Comparison of ENCODE assay signal across 1 cellular context in the genomic region with DNA sequence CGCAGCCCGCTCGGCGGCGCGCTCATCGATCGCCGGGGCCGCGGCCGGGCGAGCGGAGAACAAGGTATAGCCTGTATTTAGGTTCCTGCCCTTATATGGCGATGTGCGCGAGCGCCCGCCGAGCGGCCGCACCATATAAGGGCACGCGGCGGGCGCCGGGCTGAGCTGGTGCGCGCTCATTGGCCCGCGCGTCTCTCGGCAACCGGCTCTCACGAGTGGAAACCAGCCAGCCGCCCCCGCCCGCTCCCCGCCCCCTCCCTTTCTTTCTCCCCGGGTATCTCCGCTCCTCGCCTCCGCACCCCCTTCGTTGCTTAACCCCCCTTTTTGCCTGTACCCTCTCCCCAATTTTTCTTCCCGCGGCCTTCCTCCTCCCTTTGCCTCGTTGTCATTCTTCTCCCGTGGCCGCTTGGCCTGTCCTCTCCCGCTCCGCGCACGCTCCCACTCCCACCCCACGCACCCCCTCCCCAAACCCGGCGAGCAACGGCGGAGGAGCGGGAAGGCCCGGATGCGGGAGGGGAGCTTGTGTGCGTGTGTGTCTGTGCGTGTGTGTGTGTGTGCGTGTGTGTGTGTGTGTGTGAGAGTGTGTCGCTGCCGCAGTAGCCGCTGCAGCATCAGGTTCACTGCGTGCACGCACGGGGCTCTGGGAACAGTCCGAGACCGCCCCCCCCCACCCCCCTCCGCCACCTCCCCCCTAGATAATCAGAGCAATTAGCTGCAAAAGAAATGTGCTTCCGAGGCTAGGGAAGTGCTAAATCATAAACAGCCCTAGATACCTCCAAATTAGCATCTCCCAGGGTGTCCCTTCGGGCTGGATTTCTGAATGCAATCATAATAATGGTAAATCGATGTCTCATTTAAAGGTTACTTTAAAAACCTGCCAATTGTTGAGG.
A peak's percentile ranks its signal among the peaks of the same experiment; 100 is the strongest.
TF ChIP-seq lines count a peak whose summit lies in the region.

No MANE protein-coding gene starts in this region.

TF ChIP-seq in K562, 482 proteins besides CTCF, POLR2A, EP300 and RAD21 (continued from another document and continues in another):
- TF ChIP-seq, protein P1, sequence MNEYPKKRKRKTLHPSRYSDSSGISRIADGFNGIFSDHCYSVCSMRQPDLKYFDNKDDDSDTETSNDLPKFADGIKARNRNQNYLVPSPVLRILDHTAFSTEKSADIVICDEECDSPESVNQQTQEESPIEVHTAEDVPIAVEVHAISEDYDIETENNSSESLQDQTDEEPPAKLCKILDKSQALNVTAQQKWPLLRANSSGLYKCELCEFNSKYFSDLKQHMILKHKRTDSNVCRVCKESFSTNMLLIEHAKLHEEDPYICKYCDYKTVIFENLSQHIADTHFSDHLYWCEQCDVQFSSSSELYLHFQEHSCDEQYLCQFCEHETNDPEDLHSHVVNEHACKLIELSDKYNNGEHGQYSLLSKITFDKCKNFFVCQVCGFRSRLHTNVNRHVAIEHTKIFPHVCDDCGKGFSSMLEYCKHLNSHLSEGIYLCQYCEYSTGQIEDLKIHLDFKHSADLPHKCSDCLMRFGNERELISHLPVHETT (CRISPR knock-in tag; conservative IDR thresholded peaks at IDR 0.05 in 1 of 2, IDR thresholded peaks at IDR 0.05 in 1 of 2): peak in 1 of 2 experiments; percentile 96; a peak in 2 of 4 replicates
- TF ChIP-seq MBD2 (IDR thresholded peaks at IDR 0.05; ENCODE audit: borderline replicate concordance, low read depth): no peak
- no peak for TF ChIP-seq NEUROD1 (IDR thresholded peaks at IDR 0.05; ENCODE audit: borderline replicate concordance, low read depth, low read length, partially characterized antibody)
- no peak; the same call in 1 of the 2 replicates for TF ChIP-seq CBX1 (IDR thresholded peaks at IDR 0.05; ENCODE audit: low read depth)
- peak; percentile 47 for TF ChIP-seq HNRNPK (IDR thresholded peaks at IDR 0.05; ENCODE audit: low read depth, low read length, poor library complexity, severe bottlenecking)
- TF ChIP-seq FOS (IDR thresholded peaks at IDR 0.05; ENCODE audit: extremely low read depth, insufficient read length): peak; percentile 58
- no peak for TF ChIP-seq ZNF408 (CRISPR knock-in tag; IDR thresholded peaks at IDR 0.05; ENCODE audit: low read depth)
- TF ChIP-seq ZNF431 (CRISPR knock-in tag; IDR thresholded peaks at IDR 0.05): no peak
- TF ChIP-seq MCM3 (IDR thresholded peaks at IDR 0.05): peak; percentile 87; the same call in 1 of the 2 replicates
- TF ChIP-seq, protein P2, sequence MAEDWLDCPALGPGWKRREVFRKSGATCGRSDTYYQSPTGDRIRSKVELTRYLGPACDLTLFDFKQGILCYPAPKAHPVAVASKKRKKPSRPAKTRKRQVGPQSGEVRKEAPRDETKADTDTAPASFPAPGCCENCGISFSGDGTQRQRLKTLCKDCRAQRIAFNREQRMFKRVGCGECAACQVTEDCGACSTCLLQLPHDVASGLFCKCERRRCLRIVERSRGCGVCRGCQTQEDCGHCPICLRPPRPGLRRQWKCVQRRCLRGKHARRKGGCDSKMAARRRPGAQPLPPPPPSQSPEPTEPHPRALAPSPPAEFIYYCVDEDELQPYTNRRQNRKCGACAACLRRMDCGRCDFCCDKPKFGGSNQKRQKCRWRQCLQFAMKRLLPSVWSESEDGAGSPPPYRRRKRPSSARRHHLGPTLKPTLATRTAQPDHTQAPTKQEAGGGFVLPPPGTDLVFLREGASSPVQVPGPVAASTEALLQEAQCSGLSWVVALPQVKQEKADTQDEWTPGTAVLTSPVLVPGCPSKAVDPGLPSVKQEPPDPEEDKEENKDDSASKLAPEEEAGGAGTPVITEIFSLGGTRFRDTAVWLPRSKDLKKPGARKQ (CRISPR knock-in tag; IDR thresholded peaks at IDR 0.05): no peak
- no peak for TF ChIP-seq NFE2L1 (tag; IDR thresholded peaks at IDR 0.05; ENCODE audit: borderline replicate concordance, low read depth)
- no peak for TF ChIP-seq TBL1XR1 (IDR thresholded peaks at IDR 0.05; ENCODE audit: low read length in 2 of 2)
- no peak for TF ChIP-seq POU5F1 (IDR thresholded peaks at IDR 0.05; ENCODE audit: borderline replicate concordance, low read depth, low read length, partially characterized antibody)
- TF ChIP-seq KAT8 (IDR thresholded peaks at IDR 0.05; ENCODE audit: low read depth): no peak
- no peak for TF ChIP-seq IFI16 (CRISPR knock-in tag; IDR thresholded peaks at IDR 0.05)
- peak; percentile 43 for TF ChIP-seq BMI1 (IDR thresholded peaks at IDR 0.05; ENCODE audit: low read length)
- TF ChIP-seq RBM17 (IDR thresholded peaks at IDR 0.05; ENCODE audit: borderline replicate concordance, low read depth, low read length): no peak
- peak; percentile 97 for TF ChIP-seq ZNF395 (CRISPR knock-in tag; IDR thresholded peaks at IDR 0.05)
- no peak for TF ChIP-seq ARID3A (IDR thresholded peaks at IDR 0.05; ENCODE audit: borderline replicate concordance, low read depth, low read length)
- no peak for TF ChIP-seq FIP1L1 (IDR thresholded peaks at IDR 0.05; ENCODE audit: low read depth, low read length, poor library complexity, severe bottlenecking)
- no peak for TF ChIP-seq POLR3G (IDR thresholded peaks at IDR 0.05; ENCODE audit: extremely low read depth, insufficient read length, insufficient replicate concordance)
- no peak for TF ChIP-seq ZBTB33 (CRISPR knock-in tag; IDR thresholded peaks at IDR 0.05)
- no peak for TF ChIP-seq ZNF696 (CRISPR knock-in tag; conservative IDR thresholded peaks at IDR 0.05)
- no peak for TF ChIP-seq SRSF9 (IDR thresholded peaks at IDR 0.05; ENCODE audit: borderline replicate concordance, low read depth, low read length)
- TF ChIP-seq KDM4B (IDR thresholded peaks at IDR 0.05; ENCODE audit: borderline replicate concordance in 2 of 2, low read depth in 1 of 2): no peak
- TF ChIP-seq E2F3 (CRISPR knock-in tag; IDR thresholded peaks at IDR 0.05): no peak
- no peak for TF ChIP-seq ZNF695 (CRISPR knock-in tag; IDR thresholded peaks at IDR 0.05)
- TF ChIP-seq, protein P3, sequence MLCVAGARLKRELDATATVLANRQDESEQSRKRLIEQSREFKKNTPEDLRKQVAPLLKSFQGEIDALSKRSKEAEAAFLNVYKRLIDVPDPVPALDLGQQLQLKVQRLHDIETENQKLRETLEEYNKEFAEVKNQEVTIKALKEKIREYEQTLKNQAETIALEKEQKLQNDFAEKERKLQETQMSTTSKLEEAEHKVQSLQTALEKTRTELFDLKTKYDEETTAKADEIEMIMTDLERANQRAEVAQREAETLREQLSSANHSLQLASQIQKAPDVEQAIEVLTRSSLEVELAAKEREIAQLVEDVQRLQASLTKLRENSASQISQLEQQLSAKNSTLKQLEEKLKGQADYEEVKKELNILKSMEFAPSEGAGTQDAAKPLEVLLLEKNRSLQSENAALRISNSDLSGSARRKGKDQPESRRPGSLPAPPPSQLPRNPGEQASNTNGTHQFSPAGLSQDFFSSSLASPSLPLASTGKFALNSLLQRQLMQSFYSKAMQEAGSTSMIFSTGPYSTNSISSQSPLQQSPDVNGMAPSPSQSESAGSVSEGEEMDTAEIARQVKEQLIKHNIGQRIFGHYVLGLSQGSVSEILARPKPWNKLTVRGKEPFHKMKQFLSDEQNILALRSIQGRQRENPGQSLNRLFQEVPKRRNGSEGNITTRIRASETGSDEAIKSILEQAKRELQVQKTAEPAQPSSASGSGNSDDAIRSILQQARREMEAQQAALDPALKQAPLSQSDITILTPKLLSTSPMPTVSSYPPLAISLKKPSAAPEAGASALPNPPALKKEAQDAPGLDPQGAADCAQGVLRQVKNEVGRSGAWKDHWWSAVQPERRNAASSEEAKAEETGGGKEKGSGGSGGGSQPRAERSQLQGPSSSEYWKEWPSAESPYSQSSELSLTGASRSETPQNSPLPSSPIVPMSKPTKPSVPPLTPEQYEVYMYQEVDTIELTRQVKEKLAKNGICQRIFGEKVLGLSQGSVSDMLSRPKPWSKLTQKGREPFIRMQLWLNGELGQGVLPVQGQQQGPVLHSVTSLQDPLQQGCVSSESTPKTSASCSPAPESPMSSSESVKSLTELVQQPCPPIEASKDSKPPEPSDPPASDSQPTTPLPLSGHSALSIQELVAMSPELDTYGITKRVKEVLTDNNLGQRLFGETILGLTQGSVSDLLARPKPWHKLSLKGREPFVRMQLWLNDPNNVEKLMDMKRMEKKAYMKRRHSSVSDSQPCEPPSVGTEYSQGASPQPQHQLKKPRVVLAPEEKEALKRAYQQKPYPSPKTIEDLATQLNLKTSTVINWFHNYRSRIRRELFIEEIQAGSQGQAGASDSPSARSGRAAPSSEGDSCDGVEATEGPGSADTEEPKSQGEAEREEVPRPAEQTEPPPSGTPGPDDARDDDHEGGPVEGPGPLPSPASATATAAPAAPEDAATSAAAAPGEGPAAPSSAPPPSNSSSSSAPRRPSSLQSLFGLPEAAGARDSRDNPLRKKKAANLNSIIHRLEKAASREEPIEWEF (CRISPR knock-in tag; IDR thresholded peaks at IDR 0.05): no peak; the same call in 1 of the 2 replicates
- TF ChIP-seq, protein P4, sequence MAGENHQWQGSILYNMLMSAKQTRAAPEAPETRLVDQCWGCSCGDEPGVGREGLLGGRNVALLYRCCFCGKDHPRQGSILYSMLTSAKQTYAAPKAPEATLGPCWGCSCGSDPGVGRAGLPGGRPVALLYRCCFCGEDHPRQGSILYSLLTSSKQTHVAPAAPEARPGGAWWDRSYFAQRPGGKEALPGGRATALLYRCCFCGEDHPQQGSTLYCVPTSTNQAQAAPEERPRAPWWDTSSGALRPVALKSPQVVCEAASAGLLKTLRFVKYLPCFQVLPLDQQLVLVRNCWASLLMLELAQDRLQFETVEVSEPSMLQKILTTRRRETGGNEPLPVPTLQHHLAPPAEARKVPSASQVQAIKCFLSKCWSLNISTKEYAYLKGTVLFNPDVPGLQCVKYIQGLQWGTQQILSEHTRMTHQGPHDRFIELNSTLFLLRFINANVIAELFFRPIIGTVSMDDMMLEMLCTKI (IDR thresholded peaks at IDR 0.05; ENCODE audit: partially characterized antibody): no peak
- TF ChIP-seq ZBED1 (IDR thresholded peaks at IDR 0.05): no peak
- no peak for TF ChIP-seq ZNF586 (CRISPR knock-in tag; conservative IDR thresholded peaks at IDR 0.05)
- peak; percentile 76 for TF ChIP-seq POLR2G (IDR thresholded peaks at IDR 0.05; ENCODE audit: low read depth, low read length)
- TF ChIP-seq KDM5B (IDR thresholded peaks at IDR 0.05; ENCODE audit: insufficient replicate concordance, low read depth, low read length): no peak
- no peak for TF ChIP-seq SETDB1 (IDR thresholded peaks at IDR 0.05; ENCODE audit: low read length)
- no peak for TF ChIP-seq HDAC3 (IDR thresholded peaks at IDR 0.05; ENCODE audit: borderline replicate concordance, partially characterized antibody)
- peak; percentile 76 for TF ChIP-seq ZKSCAN8 (CRISPR knock-in tag; IDR thresholded peaks at IDR 0.05)
- TF ChIP-seq MEIS2 (IDR thresholded peaks at IDR 0.05; ENCODE audit: partially characterized antibody): no peak
- peak; percentile 78 for TF ChIP-seq HMGN3 (IDR thresholded peaks at IDR 0.05; ENCODE audit: borderline replicate concordance, extremely low read depth, insufficient read length, low read depth, low read length)
- TF ChIP-seq HDAC2 (IDR thresholded peaks at IDR 0.05): peak; percentile 61
- TF ChIP-seq SMARCA4 (IDR thresholded peaks at IDR 0.05): peak; percentile 57
- peak; percentile 25 for TF ChIP-seq RBM22 (IDR thresholded peaks at IDR 0.05; ENCODE audit: low read depth, low read length, poor library complexity, severe bottlenecking)
- TF ChIP-seq MTA3 (IDR thresholded peaks at IDR 0.05; ENCODE audit: borderline replicate concordance): no peak
- TF ChIP-seq, protein P5, sequence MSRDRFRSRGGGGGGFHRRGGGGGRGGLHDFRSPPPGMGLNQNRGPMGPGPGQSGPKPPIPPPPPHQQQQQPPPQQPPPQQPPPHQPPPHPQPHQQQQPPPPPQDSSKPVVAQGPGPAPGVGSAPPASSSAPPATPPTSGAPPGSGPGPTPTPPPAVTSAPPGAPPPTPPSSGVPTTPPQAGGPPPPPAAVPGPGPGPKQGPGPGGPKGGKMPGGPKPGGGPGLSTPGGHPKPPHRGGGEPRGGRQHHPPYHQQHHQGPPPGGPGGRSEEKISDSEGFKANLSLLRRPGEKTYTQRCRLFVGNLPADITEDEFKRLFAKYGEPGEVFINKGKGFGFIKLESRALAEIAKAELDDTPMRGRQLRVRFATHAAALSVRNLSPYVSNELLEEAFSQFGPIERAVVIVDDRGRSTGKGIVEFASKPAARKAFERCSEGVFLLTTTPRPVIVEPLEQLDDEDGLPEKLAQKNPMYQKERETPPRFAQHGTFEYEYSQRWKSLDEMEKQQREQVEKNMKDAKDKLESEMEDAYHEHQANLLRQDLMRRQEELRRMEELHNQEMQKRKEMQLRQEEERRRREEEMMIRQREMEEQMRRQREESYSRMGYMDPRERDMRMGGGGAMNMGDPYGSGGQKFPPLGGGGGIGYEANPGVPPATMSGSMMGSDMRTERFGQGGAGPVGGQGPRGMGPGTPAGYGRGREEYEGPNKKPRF (IDR thresholded peaks at IDR 0.05; ENCODE audit: low read depth, low read length): no peak
